ENCODE assay signal across 22 cellular contexts in the genomic region with DNA sequence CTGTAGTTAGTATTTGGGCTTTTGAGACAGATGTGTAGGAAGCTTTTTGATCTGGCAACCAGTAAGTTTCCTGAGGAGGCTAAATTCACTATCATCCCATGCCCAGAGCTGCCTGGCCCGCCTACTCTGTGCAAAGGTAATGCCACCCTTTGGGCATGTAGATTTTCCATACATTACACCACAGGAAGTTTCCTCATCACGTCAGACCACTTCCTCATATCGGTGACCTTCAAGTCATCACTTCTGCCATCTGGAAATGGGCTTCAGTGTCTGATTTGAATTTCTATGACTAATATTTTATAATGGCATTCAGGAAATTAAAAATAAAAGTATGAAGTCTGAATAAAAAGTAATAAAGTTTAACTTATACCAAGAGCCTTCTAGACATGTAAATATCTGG.
"Had no signal": no experiment of that assay in that cellular context is flagged by ENCODE, and none has a peak within 500 bp of the region (broad histone marks: within the 10 kb centered on the region; RNA-seq: fewer than 3 reads in every experiment).

No MANE protein-coding gene starts in this region.

- DNase-seq: activated B cell treated with CpG ODN at 0.5 μM for 24 hours; activated CD4-positive, alpha-beta T cell treated with anti-CD3 and anti-CD28 coated beads for 1 hour; activated CD4-positive, alpha-beta T cell treated with anti-CD3 and anti-CD28 coated beads, Interleukin-2, amount 10 ng/mL, durations not matched to agents 24 days and 14 days; activated CD4-positive, alpha-beta T cell treated with anti-CD3 and anti-CD28 coated beads, Interleukin-2, amount 50 U/mL, for 48 hours; activated CD8-positive, alpha-beta memory T cell treated with anti-CD3 and anti-CD28 coated beads, Interleukin-2, amount 10 ng/mL, durations not matched to agents 7 days and 5 days; activated effector memory CD4-positive, alpha-beta T cell treated with Interleukin-2 at 50 U/mL for 16 hours; activated naive CD4-positive, alpha-beta T cell; activated T-cell treated with anti-CD3 and anti-CD28 coated beads, Interleukin-2, amount 50 U/mL, for 24 hours; body of pancreas; central memory CD4-positive, alpha-beta T cell; NCI-H1092 treated with DMSO at 0.1 percent for 48 hours; NCI-H1436; NCI-H1694 treated with DMSO at 0.1 percent for 48 hours; NCI-H2029 treated with DMSO at 0.1 percent for 48 hours; NCI-H345; NCI-H510A; NCI-H526 treated with DMSO at 0.1 percent for 48 hours; NCI-H82; Peyer's patch; Right ventricle myocardium superior; SJCRH30; SK-N-SH had no signal

- ATAC-seq: activated CD8-positive, alpha-beta memory T cell treated with anti-CD3 and anti-CD28 coated beads, Interleukin-2, amount 10 ng/mL, durations not matched to agents 7 days and 5 days; body of pancreas had no signal
